8 cellular contexts compared by ENCODE assay signal in the genomic region with DNA sequence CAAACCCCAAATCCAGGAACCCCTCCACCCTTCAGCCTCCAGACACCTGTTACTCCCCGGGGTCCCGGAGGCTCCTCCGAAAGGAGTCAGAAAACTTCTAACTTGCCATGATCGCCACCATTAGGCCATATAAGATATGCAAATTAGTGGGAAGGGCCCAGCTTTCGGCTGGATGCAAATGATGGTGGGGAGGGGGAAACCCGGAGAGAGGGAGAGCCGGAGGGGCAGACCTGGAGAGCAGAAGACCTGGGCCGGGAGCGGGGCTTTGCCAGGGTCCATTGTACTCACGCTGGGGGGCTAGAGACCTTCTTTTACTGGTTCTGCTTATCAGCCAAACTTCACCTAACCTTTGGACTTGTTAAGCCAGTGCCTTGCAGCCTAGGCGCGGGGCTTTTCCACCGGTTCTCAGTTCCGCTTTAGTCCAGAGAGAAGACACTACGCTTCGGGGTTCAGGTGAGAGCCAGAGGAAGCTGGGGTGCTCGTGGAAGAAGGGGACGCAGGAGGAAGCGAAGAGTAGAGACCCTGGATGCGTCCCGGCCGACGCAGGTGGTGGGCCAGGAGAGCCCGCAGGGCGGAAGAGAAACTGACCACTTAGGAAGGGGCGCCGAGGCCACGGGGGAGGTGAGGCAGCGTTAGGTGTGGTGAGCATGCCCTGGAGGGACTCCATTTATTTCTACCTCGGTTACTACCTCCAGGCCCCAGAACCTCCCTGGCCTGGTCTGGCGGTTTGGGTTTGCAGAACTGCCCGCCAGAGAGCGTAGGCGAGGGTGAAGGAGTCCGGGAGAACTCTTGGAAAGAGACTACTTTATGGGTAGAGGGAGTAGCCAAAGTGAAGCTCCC. TPM values are rescaled to one million over a fixed set of nuclear protein-coding genes. Genes with fewer than 3 reads are reported as not detected.
DNase-seq lines count a peak whose midpoint lies in the region; ATAC-seq and TF ChIP-seq lines count a peak whose summit lies in the region.

A gene with protein sequence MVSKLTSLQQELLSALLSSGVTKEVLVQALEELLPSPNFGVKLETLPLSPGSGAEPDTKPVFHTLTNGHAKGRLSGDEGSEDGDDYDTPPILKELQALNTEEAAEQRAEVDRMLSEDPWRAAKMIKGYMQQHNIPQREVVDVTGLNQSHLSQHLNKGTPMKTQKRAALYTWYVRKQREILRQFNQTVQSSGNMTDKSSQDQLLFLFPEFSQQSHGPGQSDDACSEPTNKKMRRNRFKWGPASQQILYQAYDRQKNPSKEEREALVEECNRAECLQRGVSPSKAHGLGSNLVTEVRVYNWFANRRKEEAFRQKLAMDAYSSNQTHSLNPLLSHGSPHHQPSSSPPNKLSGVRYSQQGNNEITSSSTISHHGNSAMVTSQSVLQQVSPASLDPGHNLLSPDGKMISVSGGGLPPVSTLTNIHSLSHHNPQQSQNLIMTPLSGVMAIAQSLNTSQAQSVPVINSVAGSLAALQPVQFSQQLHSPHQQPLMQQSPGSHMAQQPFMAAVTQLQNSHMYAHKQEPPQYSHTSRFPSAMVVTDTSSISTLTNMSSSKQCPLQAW (minus strand): TSS at position 99 of the 840 bp plus-strand sequence. CDS start 175 bp downstream, outside the sequence.

- no peak within 1 kb of the TSS for H3K4me3 ChIP-seq in AG09309 (ENCODE audit: control insufficient read depth, low read depth, low read length)
- H3K4me3 ChIP-seq in iPS DF 6.9 (ENCODE audit: low read length): peak within 1 kb of the TSS; percentile 25; the same call in 1 of the 2 replicates
- peak within 1 kb of the TSS; percentile 45 to 54 (median 48) for H3K4me3 ChIP-seq in stomach

- intact Hi-C loops in stomach (cut with DNase I; ENCODE audit: low total_unique reads): no loop called here

- H3K36me3 ChIP-seq in iPS DF 6.9 (ENCODE audit: control insufficient read depth, insufficient read depth, low read length): no peaks in the 10 kb centered on the region
- H3K36me3 ChIP-seq in stomach: no peaks in the 10 kb centered on the region

- H3K27me3 ChIP-seq in iPS DF 6.9 (ENCODE audit: control insufficient read depth, insufficient read depth, low read length): peaks cover 68% of the 10 kb centered on the region
- peaks cover 7 to 78% (median 55%) of the 10 kb centered on the region in 3 donors for H3K27me3 ChIP-seq in stomach

- H3K27ac ChIP-seq in iPS DF 6.9 (ENCODE audit: low read length) (no peak within 1 kb of the TSS), stomach (peak within 1 kb of the TSS; percentile 87 to 93 (median 89)), caudate nucleus (ENCODE audit: low read depth, low read length) (no peak within 1 kb of the TSS)

- no peaks in the 10 kb centered on the region; the same call in 1 of the 2 replicates for H3K4me1 ChIP-seq in iPS DF 6.9 (ENCODE audit: control insufficient read depth, insufficient read depth, low read length)
- H3K4me1 ChIP-seq in stomach: peaks cover 34 to 57% (median 44%) of the 10 kb centered on the region in 4 donors

- H3K9me3 ChIP-seq in iPS DF 6.9 (ENCODE audit: control insufficient read depth, insufficient read depth, low read length): no peaks in the 10 kb centered on the region
- no peaks in the 10 kb centered on the region for H3K9me3 ChIP-seq in stomach

- WGBS in iPS DF 6.9 (ENCODE audit: insufficient coverage, insufficient read length): no CpG with 5 or more reads among the region's 35 CpGs
- 2 to 7% (median 5%) methylated on average over 35 of the region's 35 CpGs for WGBS in stomach, 5 donors

- no peak for DNase-seq in AG09309 (ENCODE audit: low read depth)
- DNase-seq in HuH-7.5 (ENCODE audit: low spot score): peak; percentile 58
- DNase-seq in iPS DF 6.9 (ENCODE audit: low read depth, low spot score): no peak
- DNase-seq in stomach: peak; percentile 75
- no peak for DNase-seq in NCI-H446 (lab: John Stamatoyannopoulos, UW)
- no peak for DNase-seq in caudate nucleus (lab: John Stamatoyannopoulos, UW)

- TF ChIP-seq CTCF in AG09309 (IDR thresholded peaks at IDR 0.05; ENCODE audit: control insufficient read depth, insufficient read depth, low read depth, low read length, missing control alignments) (peak; percentile 2), stomach (IDR thresholded peaks at IDR 0.05) (no peak)

- ATAC-seq in GM19043 (IDR thresholded peaks at IDR 0.05; ENCODE audit: low read depth, unreplicated experiment) (peak; percentile 41), HG03442 (IDR thresholded peaks at IDR 0.05; ENCODE audit: unreplicated experiment) (no peak)

- no peak for TF ChIP-seq POLR2A in stomach (IDR thresholded peaks at IDR 0.05)

- TF ChIP-seq EP300 in stomach (IDR thresholded peaks at IDR 0.05): no peak

RNA-seq across cellular contexts. Expression of the gene that starts here (rescaled TPM):
- total RNA-seq in stomach: 10 to 100 TPM in 2 of 5 donors, 1 to 10 TPM in 2, under 1 TPM in 1; 0.58 to 19.2 (median 7.7) TPM
- polyA plus RNA-seq in stomach: 1 to 10 TPM; 4.4 to 7.3 (median 6.7) TPM

Comparison
In these comparisons a context has a peak if more than half of its experiments do, and no peak if none do; other contexts are left out.
1. DNase-seq: peak in HuH-7.5 (single experiment) and stomach (single experiment); none in AG09309 (single experiment), iPS DF 6.9 (single experiment), NCI-H446 (0 of 2) and caudate nucleus (0 of 61).
2. H3K27ac ChIP-seq: peak in stomach (5 of 5); none in iPS DF 6.9 (single experiment) and caudate nucleus (single experiment).